Comparison of ENCODE assay signal across 31 cellular contexts in genomic region chr22:42160251-42160650, GRCh38. TPM values are rescaled to one million over a fixed set of nuclear protein-coding genes. Genes with fewer than 3 reads are reported as not detected.
"Had no signal": no experiment of that assay in that cellular context is flagged by ENCODE, and none has a peak within 500 bp of the region (broad histone marks: within the 10 kb centered on the region; RNA-seq: fewer than 3 reads in every experiment).

No MANE protein-coding gene starts in this region.

- H3K9me3 Mint-ChIP-seq: activated B cell treated with CpG ODN at 0.5 μM for 24 hours; activated T-cell treated with anti-CD3 and anti-CD28 coated beads, Interleukin-2, amount 50 U/mL, for 4 hours; activated T-helper 2 cell treated with anti-CD3 and anti-CD28 coated beads, Interferon-gamma antibody, Interleukin-2, Interleukin-4, amounts not matched to agents 10 μg/mL and 5 μg/mL and 100 μg/mL, durations not matched to agents 14 hours and 24 hours and 36 hours; nephron progenitor cell; stimulated activated naive B cell treated with anti-CD40 and anti-IgM and Interleukin-4, amounts not matched to agents 10 μg/mL and 1 μg/mL and 100 μg/mL, for 72 hours had no signal

- ATAC-seq: activated CD4-positive, alpha-beta T cell treated with anti-CD3 and anti-CD28 coated beads for 36 hours; activated T-cell treated with anti-CD3 and anti-CD28 coated beads, Interleukin-2, amount 50 U/mL, for 4 hours; esophagus mucosa; gastrocnemius medialis; heart left ventricle; left cardiac atrium; stimulated activated naive B cell treated with anti-CD40 and anti-IgM and Interleukin-4, amounts not matched to agents 10 μg/mL and 1 μg/mL and 100 μg/mL, for 72 hours had no signal

- H3K36me3 ChIP-seq: adrenal gland, brain microvascular endothelial cell, uterus had no signal

- H3K27ac Mint-ChIP-seq: activated B cell treated with CpG ODN at 0.5 μM for 24 hours; activated T-helper 2 cell treated with anti-CD3 and anti-CD28 coated beads, Interferon-gamma antibody, Interleukin-2, Interleukin-4, amounts not matched to agents 10 μg/mL and 5 μg/mL and 100 μg/mL, durations not matched to agents 14 hours and 24 hours and 36 hours had no signal

- H3K27ac ChIP-seq: adrenal gland, ascending aorta, brain microvascular endothelial cell, gastrocnemius medialis, heart left ventricle, sigmoid colon, testis, uterus had no signal

- DNase-seq: activated B cell treated with CpG ODN at 0.5 μM for 24 hours; activated CD4-positive, alpha-beta T cell treated with anti-CD3 and anti-CD28 coated beads for 36 hours; activated CD4-positive, alpha-beta T cell treated with anti-CD3 and anti-CD28 coated beads, Interleukin-2, amount 50 U/mL, for 4 hours; activated CD8-positive, alpha-beta memory T cell treated with anti-CD3 and anti-CD28 coated beads for 24 hours; activated CD8-positive, alpha-beta memory T cell treated with anti-CD3 and anti-CD28 coated beads, Interleukin-2, amount 50 U/mL, for 4 hours; activated naive CD4-positive, alpha-beta T cell; activated T-cell treated with anti-CD3 and anti-CD28 coated beads, Interleukin-2, amount 50 U/mL, for 4 hours; adrenal gland; brain microvascular endothelial cell; central memory CD4-positive, alpha-beta T cell; effector memory CD4-positive, alpha-beta T cell; gastrocnemius medialis; heart left ventricle; islet precursor cell; left cardiac atrium; mesenchymal stem cell; nephron progenitor cell; nucleus accumbens; sigmoid colon; stimulated activated CD4-positive, alpha-beta T cell treated with anti-CD3 and anti-CD28 coated beads, Interleukin-15, amount 100 ng/mL, for 24 hours; stimulated activated naive B cell treated with anti-CD40 and anti-IgM and Interleukin-4, amounts not matched to agents 10 μg/mL and 1 μg/mL and 100 μg/mL, for 72 hours; testis; trophoblast cell; uterus had no signal

- H3K4me1 ChIP-seq: adrenal gland, ascending aorta, sigmoid colon, testis, uterus had no signal

- H3K27me3 ChIP-seq: adrenal gland, ascending aorta, brain microvascular endothelial cell, gastrocnemius medialis, heart left ventricle, sigmoid colon, testis, uterus had no signal

- H3K4me2 ChIP-seq: smooth muscle cell had no signal

- H3K9me3 ChIP-seq: adrenal gland, ascending aorta, gastrocnemius medialis, heart left ventricle, sigmoid colon, testis, uterus had no signal

- FAIRE-seq: colon had no signal

- H3K4me1 Mint-ChIP-seq: activated B cell treated with CpG ODN at 0.5 μM for 24 hours; activated CD4-positive, alpha-beta T cell treated with anti-CD3 and anti-CD28 coated beads for 36 hours had no signal

- H3K4me3 Mint-ChIP-seq: activated B cell treated with CpG ODN at 0.5 μM for 24 hours; activated CD4-positive, alpha-beta T cell treated with anti-CD3 and anti-CD28 coated beads for 36 hours; activated naive CD8-positive, alpha-beta T cell; activated T-cell treated with anti-CD3 and anti-CD28 coated beads, Interleukin-2, amount 50 U/mL, for 4 hours; nephron progenitor cell; stimulated activated naive B cell treated with anti-CD40 and anti-IgM and Interleukin-4, amounts not matched to agents 10 μg/mL and 1 μg/mL and 100 μg/mL, for 72 hours had no signal

- H3K4me3 ChIP-seq: adrenal gland, ascending aorta, gastrocnemius medialis, heart left ventricle, sigmoid colon, smooth muscle cell, testis, uterus had no signal

RNA-seq across cellular contexts. Expression of gene CYP2D6, which starts 29.6 kb away (rescaled TPM):
- total RNA-seq: myocyte had no signal
